ENCODE assay signal across 8 cellular contexts in the genomic region with DNA sequence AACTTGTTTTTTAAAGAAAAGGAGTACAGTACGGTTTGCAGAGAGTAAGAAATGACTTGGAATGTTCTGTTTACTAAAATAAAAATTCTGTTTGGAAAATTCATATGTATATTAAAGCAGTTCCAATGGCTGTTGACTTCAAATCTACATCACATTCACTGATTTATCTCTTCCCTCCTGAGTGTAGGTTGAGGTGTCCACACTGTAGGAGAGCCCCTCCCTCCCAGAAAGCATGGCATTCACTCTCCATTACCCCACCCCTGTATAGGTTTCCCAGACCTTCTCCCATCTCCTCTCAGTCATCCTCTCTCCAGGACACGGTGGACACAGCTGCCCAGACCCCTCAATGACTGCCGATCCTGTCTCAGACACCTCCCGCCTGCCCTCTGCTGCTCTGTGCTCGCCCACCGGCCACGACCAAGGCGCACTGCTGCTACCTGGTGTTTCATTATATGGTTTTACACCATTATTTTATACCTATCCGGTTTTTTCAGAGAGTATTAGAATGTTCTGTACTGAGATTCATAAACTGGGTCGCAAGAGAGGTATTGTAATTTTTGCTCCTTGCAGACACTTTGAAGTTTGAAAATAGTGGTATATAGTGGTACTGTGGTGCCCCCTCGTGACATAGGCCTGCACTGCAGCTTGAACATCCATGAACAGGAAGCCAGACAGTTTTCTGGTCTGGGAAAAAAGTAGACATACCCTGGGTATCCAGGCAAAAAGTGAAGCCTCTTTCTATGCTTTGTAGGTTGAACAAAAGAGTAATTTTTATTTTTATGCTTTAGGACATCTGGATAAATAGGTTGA. TPM values are rescaled to one million over a fixed set of nuclear protein-coding genes. Genes with fewer than 3 reads are reported as not detected.
DNase-seq lines count a peak whose midpoint lies in the region; ATAC-seq, FAIRE-seq and TF ChIP-seq lines count a peak whose summit lies in the region.

No MANE protein-coding gene starts in this region.

- no peaks in the 10 kb centered on the region for H3K79me2 ChIP-seq in mammary epithelial cell (ENCODE audit: insufficient read depth, low read length)

- dilution Hi-C loops in mammary epithelial cell (cut with HindIII; ENCODE audit: low sequenced_read_pairs), result no loop called here

- no peaks in the 10 kb centered on the region for H3K4me1 ChIP-seq in mammary epithelial cell (ENCODE audit: insufficient read depth, low read length)
- H3K4me1 ChIP-seq in kidney (ENCODE audit: control insufficient read depth in 1 of 2, insufficient read depth in 1 of 2, low read depth in 1 of 2, low read length in 2 of 2), result peaks cover 0 to 2% of the 10 kb centered on the region in 2 donors

- H2AFZ ChIP-seq in mammary epithelial cell (ENCODE audit: low read depth, low read length), result peak overlapping the region; percentile 75

- H3K9me3 ChIP-seq in mammary epithelial cell (replicated peaks; ENCODE audit: insufficient read depth, low read length) (no peaks in the 10 kb centered on the region), kidney (ENCODE audit: control insufficient read depth in 1 of 2, low read length in 2 of 2) (no peaks in the 10 kb centered on the region)

- H3K4me2 ChIP-seq in mammary epithelial cell (ENCODE audit: insufficient read depth, low read depth, low read length), result peak overlapping the region; percentile 78

- BruUV-seq in mammary epithelial cell (replicated peaks; lab: Mats Ljungman, UMichigan), result no TSS peak

- H4K20me1 ChIP-seq in mammary epithelial cell (ENCODE audit: insufficient read depth, low read length), result no peaks in the 10 kb centered on the region

- H3K36me3 ChIP-seq in mammary epithelial cell (ENCODE audit: insufficient read depth, low read length) (no peaks in the 10 kb centered on the region), kidney (ENCODE audit: control insufficient read depth in 1 of 2, insufficient read depth in 2 of 2, low read length in 2 of 2) (no peaks in the 10 kb centered on the region)

- in situ Hi-C loops in mammary epithelial cell (cut with MboI; ENCODE audit: low sequenced_read_pairs in 2 of 2), result loop anchor here (10.0 kb wide), 2 partner anchors 211 to 221 kb away; no protein-coding TSS in a partner anchor

- peak; percentile 59 for ATAC-seq in GM21529 (IDR thresholded peaks at IDR 0.05; ENCODE audit: unreplicated experiment)

- TF ChIP-seq CTCF in VCaP (conservative IDR thresholded peaks at IDR 0.05) (peak; percentile 67), mammary epithelial cell (conservative IDR thresholded peaks at IDR 0.05 in 1 of 2, IDR thresholded peaks at IDR 0.05 in 1 of 2; ENCODE audit: extremely low read depth in 1 of 2, insufficient read depth in 1 of 2, low read depth in 1 of 2, low read length in 2 of 2) (peak; percentile 82 to 95), kidney (IDR thresholded peaks at IDR 0.05; ENCODE audit: borderline replicate concordance, extremely low read depth, insufficient read depth) (peak; percentile 51)

- H3K27me3 ChIP-seq in mammary epithelial cell (ENCODE audit: insufficient read depth, low read length), result no peaks in the 10 kb centered on the region

- CTCF ChIA-PET in mammary epithelial cell (lab: Charles Lee; ENCODE audit: low non-redundant PET), result interaction anchor here (0.9 to 1.6 kb wide), 2 partner anchors 112 to 225 kb away, joined by 7 to 10 read pairs; a partner anchor contains a TSS

- FAIRE-seq in kidney (lab: Jason Lieb, UNC), result peak; percentile 85

- H3K27ac ChIP-seq in VCaP (no peak overlapping the region), mammary epithelial cell (ENCODE audit: insufficient read depth, low read depth, low read length) (no peak overlapping the region), kidney (ENCODE audit: low read depth in 2 of 2, low read length in 2 of 2) (no peak overlapping the region)

- DNase-seq in DMS 273 (lab: John Stamatoyannopoulos, UW; ENCODE audit: unreplicated experiment), result peak; percentile 79
- DNase-seq in NAMALWA (ENCODE audit: low spot score), result peak; percentile 53
- DNase-seq in mammary epithelial cell, result peak; percentile 23
- no peak for DNase-seq in kidney
- DNase-seq in stimulated activated CD4-positive, alpha-beta T cell treated with anti-CD3 and anti-CD28 coated beads, Interleukin-2, amount 100 ng/mL, for 48 hours, result peak; percentile 36 to 59
- no peak for DNase-seq in DMS153 treated with DMSO at 0.1 percent for 48 hours (lab: John Stamatoyannopoulos, UW; ENCODE audit: unreplicated experiment)

- intact Hi-C loops in mammary epithelial cell (cut with micrococcal nuclease) (loop anchor here (1.0 kb wide), 1 partner anchor 225 kb away; no protein-coding TSS in a partner anchor), kidney (cut with DNase I) (loop anchor here (10.0 kb wide), 1 partner anchor 221 kb away; no protein-coding TSS in a partner anchor)

- H3K9ac ChIP-seq in mammary epithelial cell (ENCODE audit: insufficient read depth, low read length), result no peak overlapping the region
- H3K9ac ChIP-seq in kidney (ENCODE audit: low read length in 2 of 2), result no peak overlapping the region

- peak overlapping the region in 2 of 3 experiments; percentile 19 to 20 for H3K4me3 ChIP-seq in mammary epithelial cell (replicated peaks in 1 of 3; ENCODE audit: insufficient read depth in 1 of 3, low read depth in 2 of 3, low read length in 3 of 3)
- no peak overlapping the region for H3K4me3 ChIP-seq in kidney (ENCODE audit: low read length in 2 of 2)

- 20% methylated on average over 11 of the region's 11 CpGs for WGBS in mammary epithelial cell (ENCODE audit: low coverage, missing lambda C conversion rate)

RNA-seq across cellular contexts. Expression of a gene that starts 38.8 kb away (rescaled TPM):
- total RNA-seq in mammary epithelial cell, result 10 to 100 TPM in 1 of 2 donors, 1 to 10 TPM in 1; 9.8 to 14.2 TPM
- polyA plus RNA-seq in mammary epithelial cell, result 10.0 TPM
- 8.9 TPM for polyA minus RNA-seq in mammary epithelial cell
- 52.6 TPM for total RNA-seq in kidney
- 135 TPM for polyA plus RNA-seq in kidney (ENCODE audit: insufficient read depth, low read depth, low replicate concordance)

Comparison
In these comparisons a context has a peak if more than half of its experiments do, and no peak if none do; other contexts are left out.
1. DNase-seq: peak in DMS 273 (single experiment), NAMALWA (single experiment), mammary epithelial cell (single experiment) and stimulated activated CD4-positive, alpha-beta T cell treated with anti-CD3 and anti-CD28 coated beads, Interleukin-2, amount 100 ng/mL, for 48 hours (2 of 2); none in kidney (single experiment) and DMS153 treated with DMSO at 0.1 percent for 48 hours (single experiment).
2. H3K4me3 ChIP-seq: peak in mammary epithelial cell (2 of 3); none in kidney (0 of 2).
3. Peak in every context shown above with its lines, with median percentiles within 50 percentile points of each other: CTCF ChIP-seq.